In genomic region chr2:61664190-61664589, GRCh38 we compare ENCODE assay signal across 34 cellular contexts.
"Had no signal": no experiment of that assay in that cellular context is flagged by ENCODE, and none has a peak within 500 bp of the region (broad histone marks: within the 10 kb centered on the region; RNA-seq: fewer than 3 reads in every experiment).

No MANE protein-coding gene starts in this region.

- ATAC-seq: activated CD4-positive, CD25-positive, alpha-beta regulatory T cell treated with anti-CD3 and anti-CD28 coated beads, Interleukin-2, amount 50 U/mL, for 24 hours; activated CD8-positive, alpha-beta T cell treated with anti-CD3 and anti-CD28 coated beads for 36 hours; activated T-cell treated with anti-CD3 and anti-CD28 coated beads, Interleukin-2, amount 50 U/mL, for 4 hours; activated T-helper 17 cell treated with anti-CD3 and anti-CD28 coated beads, Interleukin-2, amount 50 U/mL, for 72 hours; effector memory CD8-positive, alpha-beta T cell; foreskin keratinocyte; gastroesophageal sphincter; T-helper 17 cell had no signal

- FAIRE-seq: astrocyte, bronchial epithelial cell, colon had no signal

- H3K4me1 Mint-ChIP-seq: activated B cell treated with CpG ODN at 0.5 μM for 24 hours; activated T-helper 17 cell treated with anti-CD3 and anti-CD28 coated beads, Interleukin-2, amount 50 U/mL, for 72 hours had no signal

- H3K4me3 ChIP-seq: esophagus muscularis mucosa, gastroesophageal sphincter had no signal

- H3K27me3 ChIP-seq: brain microvascular endothelial cell, esophagus muscularis mucosa, gastroesophageal sphincter had no signal

- DNase-seq: activated B cell treated with CpG ODN at 0.5 μM for 24 hours; activated CD4-positive, alpha-beta T cell treated with anti-CD3 and anti-CD28 coated beads for 48 hours; activated CD4-positive, alpha-beta T cell treated with anti-CD3 and anti-CD28 coated beads, Interleukin-2, amount 50 U/mL, for 1 hour; activated CD4-positive, alpha-beta T cell treated with anti-CD3 and anti-CD28 coated beads, Interleukin-2, amount 50 U/mL, for 48 hours; activated CD8-positive, alpha-beta memory T cell treated with anti-CD3 and anti-CD28 coated beads for 24 hours; activated CD8-positive, alpha-beta T cell treated with anti-CD3 and anti-CD28 coated beads for 36 hours; activated effector memory CD4-positive, alpha-beta T cell treated with Interleukin-2 at 50 U/mL for 16 hours; activated gamma-delta T cell treated with Interleukin-2 at 50 U/mL for 16 hours; activated naive CD4-positive, alpha-beta T cell treated with anti-CD3 and anti-CD28 coated beads, Interleukin-2, amount 50 U/mL, for 16 hours; activated naive CD4-positive, alpha-beta T cell treated with Interleukin-2 at 50 U/mL for 16 hours; activated T-cell treated with anti-CD3 and anti-CD28 coated beads, Interleukin-2, amount 50 U/mL, for 4 hours; amniotic stem cell; anterior cingulate cortex; brain microvascular endothelial cell; cortex of kidney; dermis blood vessel endothelial cell; effector CD4-positive, alpha-beta T cell; effector memory CD8-positive, alpha-beta T cell; erythroblast; foreskin keratinocyte; head of caudate nucleus; T-helper 1 cell; T-helper 17 cell; T1000; WERI-Rb-1 had no signal

- H3K27ac ChIP-seq: brain microvascular endothelial cell, esophagus muscularis mucosa, foreskin keratinocyte, gastroesophageal sphincter, WERI-Rb-1 had no signal

- H3K9me3 ChIP-seq: esophagus muscularis mucosa, gastroesophageal sphincter had no signal

- H3K4me1 ChIP-seq: foreskin keratinocyte had no signal

- H3K27me3 Mint-ChIP-seq: activated CD8-positive, alpha-beta T cell treated with anti-CD3 and anti-CD28 coated beads for 36 hours; activated naive CD8-positive, alpha-beta T cell; effector memory CD8-positive, alpha-beta T cell had no signal

- H3K4me3 Mint-ChIP-seq: activated B cell treated with CpG ODN at 0.5 μM for 24 hours; activated CD8-positive, alpha-beta T cell treated with anti-CD3 and anti-CD28 coated beads for 36 hours; activated naive CD8-positive, alpha-beta T cell; activated T-cell treated with anti-CD3 and anti-CD28 coated beads, Interleukin-2, amount 50 U/mL, for 4 hours; activated T-helper 17 cell treated with anti-CD3 and anti-CD28 coated beads, Interleukin-2, amount 50 U/mL, for 72 hours; T-helper 17 cell; T-helper 2 cell treated with Interferon-gamma antibody and Interleukin-4, amounts not matched to agents 5 μg/mL and 100 μg/mL, for 36 hours had no signal

- H3K9me3 Mint-ChIP-seq: activated B cell treated with CpG ODN at 0.5 μM for 24 hours; activated CD8-positive, alpha-beta T cell treated with anti-CD3 and anti-CD28 coated beads for 36 hours; activated T-cell treated with anti-CD3 and anti-CD28 coated beads, Interleukin-2, amount 50 U/mL, for 4 hours; activated T-helper 17 cell treated with anti-CD3 and anti-CD28 coated beads, Interleukin-2, amount 50 U/mL, for 72 hours; effector memory CD8-positive, alpha-beta T cell; T-helper 2 cell treated with Interferon-gamma antibody and Interleukin-4, amounts not matched to agents 5 μg/mL and 100 μg/mL, for 36 hours had no signal

- H3K27ac Mint-ChIP-seq: activated B cell treated with CpG ODN at 0.5 μM for 24 hours; activated CD8-positive, alpha-beta T cell treated with anti-CD3 and anti-CD28 coated beads for 36 hours; activated naive CD8-positive, alpha-beta T cell; activated T-helper 17 cell treated with anti-CD3 and anti-CD28 coated beads, Interleukin-2, amount 50 U/mL, for 72 hours; T-helper 17 cell; T-helper 2 cell treated with Interferon-gamma antibody and Interleukin-4, amounts not matched to agents 5 μg/mL and 100 μg/mL, for 36 hours had no signal

- H3K36me3 Mint-ChIP-seq: activated naive CD8-positive, alpha-beta T cell had no signal

- H3K36me3 ChIP-seq: brain microvascular endothelial cell, esophagus muscularis mucosa, gastroesophageal sphincter, WERI-Rb-1 had no signal
